Comparison of ENCODE assay signal across 1 cellular context in genomic region chr5:141637693-141638419, GRCh38.
TF ChIP-seq lines count a peak whose summit lies in the region.

No MANE protein-coding gene starts in this region.

TF ChIP-seq in HepG2, 621 proteins besides CTCF, POLR2A, EP300 and RAD21 (continued from another document and continues in another):
- peak; percentile 66 to 92 for TF ChIP-seq REST (IDR thresholded peaks at IDR 0.05; ENCODE audit: borderline replicate concordance in 1 of 2, low read depth in 1 of 2, low read length in 2 of 2)
- no peak for TF ChIP-seq TAF1 (CRISPR knock-in tag; IDR thresholded peaks at IDR 0.05)
- no peak for TF ChIP-seq ZNF614 (CRISPR knock-in tag; IDR thresholded peaks at IDR 0.05; ENCODE audit: borderline replicate concordance)
- no peak for TF ChIP-seq ARNTL (CRISPR knock-in tag; IDR thresholded peaks at IDR 0.05)
- 0 out of 2 replicates have a peak, but pooled peaks have one; percentile 42 for TF ChIP-seq TFAP4 (IDR thresholded peaks at IDR 0.05; ENCODE audit: borderline replicate concordance, low read depth)
- TF ChIP-seq ELF4 (CRISPR knock-in tag; IDR thresholded peaks at IDR 0.05; ENCODE audit: borderline replicate concordance), result no peak
- TF ChIP-seq PCBP1 (IDR thresholded peaks at IDR 0.05; ENCODE audit: borderline replicate concordance, low read depth, low read length), result peak; percentile 67; the same call in 1 of the 2 replicates
- TF ChIP-seq ZNF569 (CRISPR knock-in tag; IDR thresholded peaks at IDR 0.05; ENCODE audit: borderline replicate concordance), result no peak
- TF ChIP-seq ZNF567 (CRISPR knock-in tag; IDR thresholded peaks at IDR 0.05; ENCODE audit: borderline replicate concordance), result no peak
- no peak for TF ChIP-seq ZSCAN30 (CRISPR knock-in tag; IDR thresholded peaks at IDR 0.05)
- TF ChIP-seq RFX3 (CRISPR knock-in tag; IDR thresholded peaks at IDR 0.05), result no peak
- no peak for TF ChIP-seq JDP2 (CRISPR knock-in tag; IDR thresholded peaks at IDR 0.05; ENCODE audit: borderline replicate concordance)
- TF ChIP-seq MAFF (IDR thresholded peaks at IDR 0.05; ENCODE audit: low read depth, low read length), result no peak
- peak; percentile 26 for TF ChIP-seq U2AF1 (optimal IDR thresholded peaks at IDR 0.05; ENCODE audit: low read depth, low read length)
- TF ChIP-seq MXD1 (CRISPR knock-in tag; IDR thresholded peaks at IDR 0.05), result no peak
- TF ChIP-seq ZNF674 (CRISPR knock-in tag; IDR thresholded peaks at IDR 0.05; ENCODE audit: low read depth), result no peak
- TF ChIP-seq ZNF720 (CRISPR knock-in tag; IDR thresholded peaks at IDR 0.05), result no peak
- TF ChIP-seq ZBTB39 (CRISPR knock-in tag; IDR thresholded peaks at IDR 0.05), result no peak
- no peak for TF ChIP-seq SMC3 (IDR thresholded peaks at IDR 0.05; ENCODE audit: low read length)
- TF ChIP-seq ATAD3A (CRISPR knock-in tag; IDR thresholded peaks at IDR 0.05), result no peak
- TF ChIP-seq MTF2 (CRISPR knock-in tag; IDR thresholded peaks at IDR 0.05; ENCODE audit: borderline replicate concordance), result no peak
- no peak for TF ChIP-seq ATF3 (CRISPR knock-in tag; IDR thresholded peaks at IDR 0.05)
- TF ChIP-seq ZNF589 (CRISPR knock-in tag; conservative IDR thresholded peaks at IDR 0.05), result no peak
- peak; percentile 48; the same call in 1 of the 2 replicates for TF ChIP-seq ZFP82 (CRISPR knock-in tag; IDR thresholded peaks at IDR 0.05; ENCODE audit: borderline replicate concordance)
- TF ChIP-seq MEF2D (CRISPR knock-in tag; IDR thresholded peaks at IDR 0.05), result no peak
- no peak for TF ChIP-seq ZNF232 (CRISPR knock-in tag; IDR thresholded peaks at IDR 0.05; ENCODE audit: borderline replicate concordance)
- TF ChIP-seq SCMH1 (CRISPR knock-in tag; IDR thresholded peaks at IDR 0.05; ENCODE audit: borderline replicate concordance), result no peak
- no peak for TF ChIP-seq ZSCAN5A (CRISPR knock-in tag; IDR thresholded peaks at IDR 0.05; ENCODE audit: borderline replicate concordance)
- no peak for TF ChIP-seq E2F2 (CRISPR knock-in tag; IDR thresholded peaks at IDR 0.05; ENCODE audit: borderline replicate concordance)
- no peak for TF ChIP-seq ZNF18 (CRISPR knock-in tag; IDR thresholded peaks at IDR 0.05; ENCODE audit: insufficient replicate concordance)
- no peak for TF ChIP-seq KDM6A (CRISPR knock-in tag; IDR thresholded peaks at IDR 0.05; ENCODE audit: low read depth)
- TF ChIP-seq HOXD1 (CRISPR knock-in tag; IDR thresholded peaks at IDR 0.05), result peak; percentile 43; the same call in 1 of the 2 replicates
- no peak for TF ChIP-seq ARHGAP35 (CRISPR knock-in tag; IDR thresholded peaks at IDR 0.05; ENCODE audit: borderline replicate concordance)
- TF ChIP-seq ZNF205 (CRISPR knock-in tag; IDR thresholded peaks at IDR 0.05), result 0 out of 2 replicates have a peak, but pooled peaks have one; percentile 31
- TF ChIP-seq ZNF784 (CRISPR knock-in tag; IDR thresholded peaks at IDR 0.05; ENCODE audit: borderline replicate concordance), result no peak
- no peak for TF ChIP-seq CEBPZ (IDR thresholded peaks at IDR 0.05; ENCODE audit: low read length)
- no peak for TF ChIP-seq DMTF1 (CRISPR knock-in tag; IDR thresholded peaks at IDR 0.05)
- TF ChIP-seq UBTF (CRISPR knock-in tag; IDR thresholded peaks at IDR 0.05), result no peak; the same call in none of the 2 replicates
